10 cellular contexts compared by ENCODE assay signal in genomic region chr10:99854860-99855259, GRCh38.
DNase-seq lines count a peak whose midpoint lies in the region; ATAC-seq, FAIRE-seq and TF ChIP-seq lines count a peak whose summit lies in the region.
"Had no signal": no experiment of that assay in that cellular context is flagged by ENCODE, and none has a peak within 500 bp of the region (broad histone marks: within the 10 kb centered on the region; RNA-seq: fewer than 3 reads in every experiment).

No MANE protein-coding gene starts in this region.

- no peak overlapping the region for H3K9ac ChIP-seq in keratinocyte (ENCODE audit: control insufficient read depth, extremely low read depth, insufficient read depth, low read length)
- H3K9ac ChIP-seq: KMS-11 had no signal

- no peaks in the 10 kb centered on the region for H3K9me3 Mint-ChIP-seq in WTC11
- H3K9me3 Mint-ChIP-seq: central memory CD8-positive, alpha-beta T cell had no signal

- no peak overlapping the region for H2AFZ ChIP-seq in keratinocyte (ENCODE audit: control insufficient read depth, low read length)

- TF ChIP-seq CTCF in WTC11 (IDR thresholded peaks at IDR 0.05) (no peak), keratinocyte (optimal IDR thresholded peaks at IDR 0.05 in 1 of 3, IDR thresholded peaks at IDR 0.05 in 1 of 3, conservative IDR thresholded peaks at IDR 0.05 in 1 of 3; ENCODE audit: extremely low read depth in 1 of 3, insufficient read depth in 2 of 3, low read length in 3 of 3) (peak in 2 of 3 experiments; percentile 13 to 19)

- no peaks in the 10 kb centered on the region for H4K20me1 ChIP-seq in keratinocyte (ENCODE audit: control insufficient read depth, extremely low read depth, insufficient read depth, low read length)

- dilution Hi-C loops in keratinocyte (cut with MboI; ENCODE audit: extremely low pct_ligation_motif_present, low sequenced_read_pairs) = no loop called here

- no peak overlapping the region for H3K27ac ChIP-seq in keratinocyte (ENCODE audit: control insufficient read depth, insufficient read depth, low read length)
- H3K27ac ChIP-seq: KMS-11 had no signal

- no peaks in the 10 kb centered on the region for H3K79me2 ChIP-seq in keratinocyte (ENCODE audit: control insufficient read depth, insufficient read depth, low read length)

- H3K4me2 ChIP-seq in keratinocyte (ENCODE audit: control insufficient read depth, extremely low read depth, insufficient read depth, low read depth, low read length) = no peak overlapping the region
- H3K4me2 ChIP-seq: KMS-11 had no signal

- peak; percentile 51 for DNase-seq in A172 (ENCODE audit: low spot score)
- DNase-seq in HTR-8/SVneo (ENCODE audit: insufficient read length, low spot score) = peak; percentile 67
- no peak for DNase-seq in WTC11 (ENCODE audit: low spot score)
- DNase-seq in keratinocyte (ENCODE audit: low read depth, low spot score) = no peak
- no peak for DNase-seq in COR-L47 (lab: John Stamatoyannopoulos, UW)
- no peak for DNase-seq in DMS79 treated with DMSO at 0.1 percent for 48 hours (lab: John Stamatoyannopoulos, UW)
- no peak for DNase-seq in H7

- H3K9me3 ChIP-seq in keratinocyte (ENCODE audit: control insufficient read depth, low read depth, low read length) = no peaks in the 10 kb centered on the region

- no peaks in the 10 kb centered on the region for H3K36me3 Mint-ChIP-seq in WTC11

- POLR2A ChIA-PET in WTC11 (lab: Charles Lee) = interaction anchor here (0.6 kb wide), 1 partner anchor 124 kb away, joined by 3 read pairs; no protein-coding TSS in a partner anchor

- no peaks in the 10 kb centered on the region for H3K9me1 ChIP-seq in keratinocyte (ENCODE audit: control insufficient read depth, extremely low read depth, insufficient read depth, low read length)

- no peaks in the 10 kb centered on the region for H3K4me1 ChIP-seq in keratinocyte (ENCODE audit: control insufficient read depth, extremely low read depth, insufficient read depth, low read length)

- H3K27ac Mint-ChIP-seq in WTC11 = peak overlapping the region; percentile 43; the same call in 1 of the 2 replicates

- no peak for FAIRE-seq in HTR-8/SVneo (lab: Jason Lieb, UNC)
- no peak for FAIRE-seq in keratinocyte (lab: Jason Lieb, UNC)

- CTCF ChIA-PET in WTC11 (lab: Charles Lee) = interaction anchor here (0.8 to 2.8 kb wide), 3 partner anchors 9 to 1241 kb away, joined by 3 to 10 read pairs (median 9); no protein-coding TSS in a partner anchor

- H3K4me3 Mint-ChIP-seq in WTC11 = no peak overlapping the region
- H3K4me3 Mint-ChIP-seq: central memory CD8-positive, alpha-beta T cell had no signal

- peak; percentile 18 for ATAC-seq in WTC11
- ATAC-seq in HG02981 (IDR thresholded peaks at IDR 0.05; ENCODE audit: unreplicated experiment) = no peak

- H3K4me3 ChIP-seq in keratinocyte (ENCODE audit: control insufficient read depth in 2 of 3, extremely low read depth in 1 of 3, insufficient read depth in 2 of 3, low read depth in 1 of 3, low read length in 3 of 3) = no peak overlapping the region
- no peak overlapping the region for H3K4me3 ChIP-seq in H7 (ENCODE audit: insufficient read depth, low read depth, low read length)

- peaks cover 52% of the 10 kb centered on the region for H3K4me1 Mint-ChIP-seq in WTC11
- H3K4me1 Mint-ChIP-seq: central memory CD8-positive, alpha-beta T cell had no signal

- H3K36me3 ChIP-seq in keratinocyte (ENCODE audit: control insufficient read depth in 2 of 2, extremely low read depth in 1 of 2, insufficient read depth in 2 of 2, low read length in 2 of 2) (no peaks in the 10 kb centered on the region), H7 (replicated peaks; ENCODE audit: control insufficient read depth, insufficient read depth, low read length) (no peaks in the 10 kb centered on the region)

- H3K27me3 Mint-ChIP-seq in WTC11 (ENCODE audit: low read depth) = peaks cover 2% of the 10 kb centered on the region; the same call in 1 of the 2 replicates

- H3K27me3 ChIP-seq in keratinocyte (ENCODE audit: control insufficient read depth, extremely low read depth, insufficient read depth, low read length) = peaks cover 4% of the 10 kb centered on the region
- no peaks in the 10 kb centered on the region for H3K27me3 ChIP-seq in H7 (ENCODE audit: control insufficient read depth, insufficient read depth, low read length)

TF ChIP-seq in WTC11, 78 proteins besides CTCF, POLR2A, EP300 and RAD21:
- no peak for TF ChIP-seq ARID4B (CRISPR knock-in tag; IDR thresholded peaks at IDR 0.05; ENCODE audit: borderline replicate concordance)
- no peak for TF ChIP-seq SP1 (CRISPR knock-in tag; conservative IDR thresholded peaks at IDR 0.05)
- TF ChIP-seq CREM (CRISPR knock-in tag; IDR thresholded peaks at IDR 0.05) = no peak
- no peak for TF ChIP-seq TEAD4 (CRISPR knock-in tag; IDR thresholded peaks at IDR 0.05)
- TF ChIP-seq ATF2 (CRISPR knock-in tag; IDR thresholded peaks at IDR 0.05; ENCODE audit: borderline replicate concordance, low read depth) = no peak
- no peak for TF ChIP-seq MYBL2 (CRISPR knock-in tag; IDR thresholded peaks at IDR 0.05)
- TF ChIP-seq OVOL2 (CRISPR knock-in tag; IDR thresholded peaks at IDR 0.05; ENCODE audit: borderline replicate concordance) = no peak
- TF ChIP-seq, protein P1, sequence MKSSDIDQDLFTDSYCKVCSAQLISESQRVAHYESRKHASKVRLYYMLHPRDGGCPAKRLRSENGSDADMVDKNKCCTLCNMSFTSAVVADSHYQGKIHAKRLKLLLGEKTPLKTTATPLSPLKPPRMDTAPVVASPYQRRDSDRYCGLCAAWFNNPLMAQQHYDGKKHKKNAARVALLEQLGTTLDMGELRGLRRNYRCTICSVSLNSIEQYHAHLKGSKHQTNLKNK (CRISPR knock-in tag; IDR thresholded peaks at IDR 0.05) = no peak
- TF ChIP-seq, protein P2, sequence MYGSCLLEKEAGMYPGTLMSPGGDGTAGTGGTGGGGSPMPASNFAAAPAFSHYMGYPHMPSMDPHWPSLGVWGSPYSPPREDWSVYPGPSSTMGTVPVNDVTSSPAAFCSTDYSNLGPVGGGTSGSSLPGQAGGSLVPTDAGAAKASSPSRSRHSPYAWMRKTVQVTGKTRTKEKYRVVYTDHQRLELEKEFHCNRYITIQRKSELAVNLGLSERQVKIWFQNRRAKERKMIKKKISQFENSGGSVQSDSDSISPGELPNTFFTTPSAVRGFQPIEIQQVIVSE (CRISPR knock-in tag; IDR thresholded peaks at IDR 0.05; ENCODE audit: borderline replicate concordance) = no peak
- no peak for TF ChIP-seq FOXJ3 (CRISPR knock-in tag; IDR thresholded peaks at IDR 0.05; ENCODE audit: borderline replicate concordance)
- no peak for TF ChIP-seq SOX15 (CRISPR knock-in tag; IDR thresholded peaks at IDR 0.05)
- TF ChIP-seq ERG (CRISPR knock-in tag; IDR thresholded peaks at IDR 0.05) = no peak
- no peak for TF ChIP-seq ZNF138 (CRISPR knock-in tag; conservative IDR thresholded peaks at IDR 0.05)
- TF ChIP-seq TEAD1 (CRISPR knock-in tag; IDR thresholded peaks at IDR 0.05) = no peak

Comparison
In these comparisons a context has a peak if more than half of its experiments do, and no peak if none do; other contexts are left out.
1. DNase-seq: peak in A172 (single experiment) and HTR-8/SVneo (single experiment); none in WTC11 (single experiment), keratinocyte (single experiment), COR-L47 (single experiment), DMS79 treated with DMSO at 0.1 percent for 48 hours (single experiment) and H7 (single experiment).